18 cellular contexts compared by ENCODE assay signal in genomic region chr17:61415374-61416210, GRCh38. TPM values are rescaled to one million over a fixed set of nuclear protein-coding genes. Genes with fewer than 3 reads are reported as not detected.
A peak's percentile ranks its signal among the peaks of the same experiment; 100 is the strongest.
DNase-seq lines count a peak whose midpoint lies in the region; ATAC-seq and TF ChIP-seq lines count a peak whose summit lies in the region.
"Had no signal": no experiment of that assay in that cellular context is flagged by ENCODE, and none has a peak within 500 bp of the region (broad histone marks: within the 10 kb centered on the region; RNA-seq: fewer than 3 reads in every experiment).

No MANE protein-coding gene starts in this region.

- no peaks in the 10 kb centered on the region for H3K9me3 Mint-ChIP-seq in MCF 10A (ENCODE audit: unreplicated experiment)
- no peaks in the 10 kb centered on the region for H3K9me3 Mint-ChIP-seq in chondrocyte (ENCODE audit: low read depth)
- H3K9me3 Mint-ChIP-seq: activated T-helper 2 cell treated with anti-CD3 and anti-CD28 coated beads, Interferon-gamma antibody, Interleukin-2, Interleukin-4, amounts not matched to agents 10 μg/mL and 5 μg/mL and 100 μg/mL, durations not matched to agents 14 hours and 24 hours and 36 hours; neural progenitor cell had no signal

- no peak overlapping the region for H3K27ac Mint-ChIP-seq in MCF 10A (ENCODE audit: low read depth, unreplicated experiment)
- peak overlapping the region; percentile 45 for H3K27ac Mint-ChIP-seq in chondrocyte (ENCODE audit: unreplicated experiment)
- H3K27ac Mint-ChIP-seq: activated T-helper 2 cell treated with anti-CD3 and anti-CD28 coated beads, Interferon-gamma antibody, Interleukin-2, Interleukin-4, amounts not matched to agents 10 μg/mL and 5 μg/mL and 100 μg/mL, durations not matched to agents 14 hours and 24 hours and 36 hours had no signal

- H3K27me3 Mint-ChIP-seq in MCF 10A (ENCODE audit: insufficient read depth, unreplicated experiment) (peaks cover 11% of the 10 kb centered on the region), chondrocyte (ENCODE audit: low read depth) (peaks cover 5% of the 10 kb centered on the region)

- intact Hi-C loops in breast epithelium (cut with DNase I; ENCODE audit: low total_unique reads): no loop called here
- intact Hi-C loops in MCF 10A (cut with micrococcal nuclease): loop anchor here (2.0 kb wide), 1 partner anchor 421 kb away; no protein-coding TSS in a partner anchor

- no peaks in the 10 kb centered on the region for H3K27me3 ChIP-seq in breast epithelium
- no peaks in the 10 kb centered on the region for H3K27me3 ChIP-seq in lung (ENCODE audit: control insufficient read depth, insufficient read depth)
- peaks cover 0 to 17% (median under 1%) of the 10 kb centered on the region in 4 donors for H3K27me3 ChIP-seq in upper lobe of left lung

- no peak for TF ChIP-seq EP300 in upper lobe of left lung (IDR thresholded peaks at IDR 0.05)

- no peaks in the 10 kb centered on the region for H3K4me1 Mint-ChIP-seq in MCF 10A (ENCODE audit: insufficient read depth, unreplicated experiment)
- peaks cover 21% of the 10 kb centered on the region for H3K4me1 Mint-ChIP-seq in chondrocyte (ENCODE audit: low read depth)

- CTCF ChIA-PET in MCF 10A (lab: Yijun Ruan, JAX): interaction anchor here (0.6 to 4.2 kb wide), 19 partner anchors 11 to 421 kb away, joined by 3 to 24 read pairs (median 4); no protein-coding TSS in a partner anchor

- H3K4me1 ChIP-seq in breast epithelium (peaks cover 3 to 10% of the 10 kb centered on the region in 2 donors), lung (ENCODE audit: control insufficient read depth in 2 of 2, insufficient read depth in 2 of 2, low read length in 2 of 2) (peaks cover 0 to 7% of the 10 kb centered on the region in 2 donors), upper lobe of left lung (peaks cover 39 to 67% (median 50%) of the 10 kb centered on the region in 4 donors)

- TF ChIP-seq CTCF in breast epithelium (IDR thresholded peaks at IDR 0.05) (no peak), MCF 10A (IDR thresholded peaks at IDR 0.05; ENCODE audit: unreplicated experiment) (no peak), chondrocyte (IDR thresholded peaks at IDR 0.05) (no peak), lung (IDR thresholded peaks at IDR 0.05; ENCODE audit: control extremely low read depth, extremely low read depth) (no peak), upper lobe of left lung (IDR thresholded peaks at IDR 0.05) (no peak)

- H3K36me3 ChIP-seq in breast epithelium: no peaks in the 10 kb centered on the region
- no peaks in the 10 kb centered on the region for H3K36me3 ChIP-seq in lung (ENCODE audit: control insufficient read depth in 2 of 2, insufficient read depth in 2 of 2, low read length in 2 of 2)
- no peaks in the 10 kb centered on the region for H3K36me3 ChIP-seq in upper lobe of left lung
- H3K36me3 ChIP-seq: gastrocnemius medialis, neural progenitor cell had no signal

- DNase-seq in breast epithelium (ENCODE audit: low spot score in 2 of 2) (peak; percentile 16 to 24), MCF 10A (ENCODE audit: unreplicated experiment) (no peak), chondrocyte (ENCODE audit: low spot score) (no peak), lung (ENCODE audit: low spot score) (peak; percentile 27), upper lobe of left lung (no peak), substantia nigra (lab: John Stamatoyannopoulos, UW) (no peak), COLO668 (lab: John Stamatoyannopoulos, UW; ENCODE audit: unreplicated experiment) (no peak)
- DNase-seq: activated CD4-positive, alpha-beta T cell treated with anti-CD3 and anti-CD28 coated beads, Interleukin-2, amount 50 U/mL, for 1 hour; body of pancreas; effector CD8-positive, alpha-beta T cell; NCI-H524 treated with DMSO at 0.1 percent for 48 hours; RPMI8226; T-helper 9 cell had no signal

- WGBS in lung, 2 donors: 95% methylated on average over 6 of the region's 6 CpGs
- WGBS in upper lobe of left lung, 2 donors: 85 to 91% methylated on average over 3 to 6 of the region's 6 CpGs

- ATAC-seq in lung (ENCODE audit: insufficient read depth, low FRiP score) (no peak), upper lobe of left lung (ENCODE audit: low FRiP score in 2 of 2) (no peak), GM19463 (IDR thresholded peaks at IDR 0.05; ENCODE audit: unreplicated experiment) (no peak)
- ATAC-seq: body of pancreas, gastrocnemius medialis, left colon had no signal

- H3K36me3 Mint-ChIP-seq in MCF 10A (ENCODE audit: insufficient read depth, unreplicated experiment) (peaks cover 4% of the 10 kb centered on the region), chondrocyte (ENCODE audit: low read depth) (no peaks in the 10 kb centered on the region)
- H3K36me3 Mint-ChIP-seq: neural progenitor cell had no signal

- no TSS peak for BruUV-seq in MCF 10A (replicated peaks; lab: Mats Ljungman, UMichigan)

- H3K9me3 ChIP-seq in breast epithelium (peaks cover 0 to 4% of the 10 kb centered on the region in 2 donors), lung (ENCODE audit: control insufficient read depth in 2 of 2, insufficient read depth in 1 of 2, low read length in 1 of 2) (no peaks in the 10 kb centered on the region), upper lobe of left lung (no peaks in the 10 kb centered on the region)
- H3K9me3 ChIP-seq: body of pancreas, gastrocnemius medialis had no signal

- POLR2A ChIA-PET in MCF 10A (lab: Yijun Ruan, JAX): interaction anchor here (0.5 to 1.0 kb wide), 2 partner anchors 418 to 448 kb away, joined by 3 to 4 read pairs; partner anchors contain the start of gene BRIP1

- TF ChIP-seq POLR2A in breast epithelium (IDR thresholded peaks at IDR 0.05) (no peak), upper lobe of left lung (IDR thresholded peaks at IDR 0.05) (no peak)

- no peak overlapping the region for H3K4me3 ChIP-seq in breast epithelium
- no peak overlapping the region for H3K4me3 ChIP-seq in lung
- no peak overlapping the region for H3K4me3 ChIP-seq in upper lobe of left lung
- H3K4me3 ChIP-seq: body of pancreas had no signal

- H3K4me3 Mint-ChIP-seq in MCF 10A (ENCODE audit: unreplicated experiment) (no peak overlapping the region), chondrocyte (ENCODE audit: unreplicated experiment) (no peak overlapping the region)

- H3K27ac ChIP-seq in breast epithelium: peak overlapping the region; percentile 64 to 94
- H3K27ac ChIP-seq in lung (ENCODE audit: low read depth in 1 of 2, low read length in 1 of 2): peak overlapping the region in 1 of 2 donors; percentile 70
- peak overlapping the region; percentile 90 to 97 (median 92) for H3K27ac ChIP-seq in upper lobe of left lung
- no peak overlapping the region for H3K27ac ChIP-seq in substantia nigra (ENCODE audit: low read depth, low read length, poor library complexity, severe bottlenecking)
- H3K27ac ChIP-seq: body of pancreas, neural progenitor cell had no signal

RNA-seq across cellular contexts. Expression of gene TBX2, which starts 15.9 kb away (rescaled TPM):
- total RNA-seq in breast epithelium (1 to 10 TPM; 4.8 to 8.5 (median 5.7) TPM), MCF 10A (2022) (1.5 and 4.3 TPM in 2 replicates), chondrocyte (2.0 to 8.6 TPM (median 8.4 TPM) in 3 replicates), lung (100 to 1,000 TPM; 106 to 155 TPM), upper lobe of left lung (100 to 1,000 TPM in 2 of 6 donors, 10 to 100 TPM in 4; 22.4 to 130 (median 92.7) TPM)
- 10 to 100 TPM; 44.5 to 52.2 TPM for polyA plus RNA-seq in lung

RNA-seq across cellular contexts. Expression of gene TBX4, which starts 36.6 kb away (rescaled TPM):
- total RNA-seq in breast epithelium (under 1 TPM in 1 of 3 donors, not detected in 2; 0.80 TPM), MCF 10A (2022) (not detected in 2 replicates), chondrocyte (not detected in 3 replicates), lung (10 to 100 TPM; 28.7 to 53.7 TPM), upper lobe of left lung (10 to 100 TPM; 10.2 to 69.1 (median 22.7) TPM)
- polyA plus RNA-seq in lung: 10 to 100 TPM in 1 of 2 donors, 1 to 10 TPM in 1; 6.1 to 15.3 TPM
- total RNA-seq: activated T-helper 2 cell treated with anti-CD3 and anti-CD28 coated beads, Interferon-gamma antibody, Interleukin-2, Interleukin-4, amounts not matched to agents 10 μg/mL and 5 μg/mL and 100 μg/mL, durations not matched to agents 14 hours and 24 hours and 36 hours; body of pancreas; gastrocnemius medialis; left colon had no signal

Comparison
In these comparisons a context has a peak if more than half of its experiments do, and no peak if none do; other contexts are left out.
1. DNase-seq: peak in breast epithelium (2 of 2) and lung (single experiment); none in MCF 10A (single experiment), chondrocyte (single experiment), upper lobe of left lung (0 of 2), substantia nigra (0 of 49) and COLO668 (single experiment).